24 cellular contexts compared by ENCODE assay signal in genomic region chr9:135695036-135695435, GRCh38. TPM values are rescaled to one million over a fixed set of nuclear protein-coding genes. Genes with fewer than 3 reads are reported as not detected.
DNase-seq lines count a peak whose midpoint lies in the region; ATAC-seq and TF ChIP-seq lines count a peak whose summit lies in the region.
"Had no signal": no experiment of that assay in that cellular context is flagged by ENCODE, and none has a peak within 500 bp of the region (broad histone marks: within the 10 kb centered on the region; RNA-seq: fewer than 3 reads in every experiment).

No MANE protein-coding gene starts in this region.

- H3K27ac ChIP-seq in SJCRH30: peak overlapping the region; percentile 62; the same call in 1 of the 2 replicates
- H3K27ac ChIP-seq in neuronal stem cell (replicated peaks; ENCODE audit: low read length): no peak overlapping the region
- peak overlapping the region; percentile 27 for H3K27ac ChIP-seq in temporal lobe (ENCODE audit: low read depth, low read length)
- H3K27ac ChIP-seq in lower lobe of right lung: no peak overlapping the region
- H3K27ac ChIP-seq: BLaER1 had no signal

- peak overlapping the region; percentile 9 for H3K9ac ChIP-seq in neuronal stem cell (ENCODE audit: low read depth, low read length, poor library complexity)
- H3K9ac ChIP-seq: BLaER1 had no signal

- H2BK15ac ChIP-seq in neuronal stem cell (ENCODE audit: low read length): no peak overlapping the region

- no peaks in the 10 kb centered on the region for H3K9me3 ChIP-seq in SJCRH30 (replicated peaks)
- H3K9me3 ChIP-seq in neuronal stem cell (replicated peaks in 1 of 2; ENCODE audit: control insufficient read depth in 2 of 2, insufficient read depth in 1 of 2, low read depth in 1 of 2, low read length in 2 of 2): peaks cover 0 to 5% of the 10 kb centered on the region in 2 donors
- no peaks in the 10 kb centered on the region for H3K9me3 ChIP-seq in lower lobe of right lung
- H3K9me3 ChIP-seq: BE2C, BLaER1, Caco-2 had no signal

- H3K4me2 ChIP-seq in neuronal stem cell (ENCODE audit: insufficient read depth, low read length, poor library complexity, severe bottlenecking): no peak overlapping the region
- H3K4me2 ChIP-seq: BLaER1 had no signal

- DNase-seq in SJCRH30 (no peak), neuronal stem cell (ENCODE audit: low spot score) (no peak), lower lobe of right lung (no peak), DMS79 (lab: John Stamatoyannopoulos, UW) (no peak)
- DNase-seq: 8988T; ACHN; BE2C; C1 segment of cervical spinal cord; Caco-2; Calu3; CD4-positive, CD25-positive, alpha-beta regulatory T cell; CD8-positive, alpha-beta T cell; DND-41; EL; GDM1 had no signal

- peak overlapping the region; percentile 31 for H3K14ac ChIP-seq in neuronal stem cell (ENCODE audit: low read length)

- peaks cover 2% of the 10 kb centered on the region for H3K79me1 ChIP-seq in neuronal stem cell (ENCODE audit: low read depth, low read length)

- H3K36me3 ChIP-seq in SJCRH30 (no peaks in the 10 kb centered on the region), neuronal stem cell (replicated peaks in 1 of 2; ENCODE audit: control insufficient read depth in 2 of 2, insufficient read depth in 2 of 2, low read length in 2 of 2) (peaks cover 0 to 3% of the 10 kb centered on the region in 2 donors), lower lobe of right lung (no peaks in the 10 kb centered on the region)
- H3K36me3 ChIP-seq: BE2C, BLaER1 had no signal

- H3K4ac ChIP-seq in neuronal stem cell (ENCODE audit: low read length): no peak overlapping the region

- H2BK5ac ChIP-seq in neuronal stem cell (ENCODE audit: low read length): no peak overlapping the region

- no peak overlapping the region for H4K91ac ChIP-seq in neuronal stem cell (ENCODE audit: low read depth, low read length, poor library complexity)

- H2BK120ac ChIP-seq in neuronal stem cell (ENCODE audit: low read depth, low read length): no peak overlapping the region

- H3K4me3 ChIP-seq in SJCRH30 (no peak overlapping the region), neuronal stem cell (ENCODE audit: low read length in 2 of 2) (no peak overlapping the region), lower lobe of right lung (no peak overlapping the region)
- H3K4me3 ChIP-seq: BLaER1, GM12878 had no signal

- intact Hi-C loops in lower lobe of right lung (cut with DNase I): no loop called here

- H2AFZ ChIP-seq in neuronal stem cell (ENCODE audit: low read length): no peak overlapping the region

- H2BK12ac ChIP-seq in neuronal stem cell (ENCODE audit: low read length): peak overlapping the region; percentile 52

- H3K18ac ChIP-seq in neuronal stem cell (ENCODE audit: low read length): peak overlapping the region; percentile 79

- no peak overlapping the region for H3K23ac ChIP-seq in neuronal stem cell (ENCODE audit: low read depth, low read length, poor library complexity)

- no peak for TF ChIP-seq CTCF in lower lobe of right lung (IDR thresholded peaks at IDR 0.05)

- ATAC-seq in lower lobe of right lung (no peak), GM21360 (IDR thresholded peaks at IDR 0.05; ENCODE audit: unreplicated experiment) (no peak)
- ATAC-seq: CD8-positive, alpha-beta T cell; GM12878 had no signal

- H2AK5ac ChIP-seq in neuronal stem cell (ENCODE audit: low read depth, low read length): peak overlapping the region; percentile 95

- no peaks in the 10 kb centered on the region for H3K27me3 ChIP-seq in SJCRH30
- H3K27me3 ChIP-seq in neuronal stem cell (ENCODE audit: control insufficient read depth in 3 of 3, insufficient read depth in 3 of 3, low read depth in 1 of 3, low read length in 3 of 3): peaks cover 0 to 40% (median 3%) of the 10 kb centered on the region in 3 experiments
- no peaks in the 10 kb centered on the region for H3K27me3 ChIP-seq in lower lobe of right lung (ENCODE audit: low read depth)
- H3K27me3 ChIP-seq: BE2C had no signal

- no CpG with 5 or more reads among the region's 16 CpGs for WGBS in neuronal stem cell (ENCODE audit: extremely low coverage in 2 of 2, insufficient read length in 2 of 2, insufficient replicate concordance in 1 of 2), 2 donors

- H3K4me1 ChIP-seq in SJCRH30: peaks cover 27% of the 10 kb centered on the region
- H3K4me1 ChIP-seq in neuronal stem cell (ENCODE audit: control insufficient read depth in 2 of 2, insufficient read depth in 1 of 2, low read depth in 1 of 2, low read length in 2 of 2): peaks cover 0 to 12% of the 10 kb centered on the region in 2 donors
- H3K4me1 ChIP-seq in lower lobe of right lung: no peaks in the 10 kb centered on the region
- H3K4me1 ChIP-seq: BE2C, BLaER1 had no signal

- H4K8ac ChIP-seq in neuronal stem cell (ENCODE audit: low read depth, low read length): no peak overlapping the region

RNA-seq across cellular contexts. Expression of gene SOHLH1, which starts 4.2 kb away (rescaled TPM):
- total RNA-seq in SJCRH30 (2014; rRNA removed; shearing (Covaris generic)): 2.1 and 2.4 TPM in 2 replicates
- polyA plus RNA-seq in neuronal stem cell (2013, experiment 1 of 2): not detected
- polyA plus RNA-seq in neuronal stem cell (2013, experiment 2 of 2): not detected
- total RNA-seq in temporal lobe (not detected), lower lobe of right lung (not detected)
- total RNA-seq: A673; Calu3; CD4-positive, CD25-positive, alpha-beta regulatory T cell; CD8-positive, alpha-beta T cell; Daoy; G401; GM12878 had no signal
- polyA plus RNA-seq: AG04450; CD14-positive monocyte; CD4-positive, CD25-positive, alpha-beta regulatory T cell; GM12878 had no signal

RNA-seq across cellular contexts. Expression of gene KCNT1, which starts 6.9 kb away (rescaled TPM):
- total RNA-seq in SJCRH30 (2014; rRNA removed; shearing (Covaris generic)): 0.33 and 0.51 TPM in 2 replicates
- polyA plus RNA-seq in neuronal stem cell (2013, experiment 1 of 2): 0.10 TPM
- polyA plus RNA-seq in neuronal stem cell (2013, experiment 2 of 2): 0.07 TPM
- total RNA-seq in temporal lobe (3.9 TPM), lower lobe of right lung (0.35 TPM)
- total RNA-seq: A673; Calu3; CD4-positive, CD25-positive, alpha-beta regulatory T cell; CD8-positive, alpha-beta T cell; Daoy; G401; GM12878 had no signal
- polyA plus RNA-seq: AG04450; CD14-positive monocyte; CD4-positive, CD25-positive, alpha-beta regulatory T cell; GM12878 had no signal

RNA-seq across cellular contexts. Expression of gene LCN9, which starts 31.9 kb away (rescaled TPM):
- total RNA-seq in SJCRH30 (2014; rRNA removed; shearing (Covaris generic)): not detected in 2 replicates
- 0.85 TPM for polyA plus RNA-seq in neuronal stem cell (2013, experiment 1 of 2)
- 0.83 TPM for polyA plus RNA-seq in neuronal stem cell (2013, experiment 2 of 2)
- total RNA-seq in temporal lobe: not detected
- not detected for total RNA-seq in lower lobe of right lung
- total RNA-seq: A673; Caco-2; Calu3; CD4-positive, CD25-positive, alpha-beta regulatory T cell; CD8-positive, alpha-beta T cell; Daoy; G401; GM12878 had no signal
- polyA plus RNA-seq: AG04450; CD14-positive monocyte; CD4-positive, CD25-positive, alpha-beta regulatory T cell; GM12878 had no signal

RNA-seq across cellular contexts. Expression of gene GLT6D1, which starts 55.7 kb away (rescaled TPM):
- not detected in 2 replicates for total RNA-seq in SJCRH30 (2014; rRNA removed; shearing (Covaris generic))
- 0.03 TPM for polyA plus RNA-seq in neuronal stem cell (2013, experiment 1 of 2)
- polyA plus RNA-seq in neuronal stem cell (2013, experiment 2 of 2): not detected
- not detected for total RNA-seq in temporal lobe
- not detected for total RNA-seq in lower lobe of right lung
- total RNA-seq: A673; Caco-2; Calu3; CD4-positive, CD25-positive, alpha-beta regulatory T cell; CD8-positive, alpha-beta T cell; Daoy; G401; GM12878 had no signal
- polyA plus RNA-seq: AG04450; CD14-positive monocyte; CD4-positive, CD25-positive, alpha-beta regulatory T cell; GM12878 had no signal

Comparison
In these comparisons a context has a peak if more than half of its experiments do, and no peak if none do; other contexts are left out.
1. H3K27ac ChIP-seq: peak in SJCRH30 (single experiment) and temporal lobe (single experiment); none in neuronal stem cell (single experiment) and lower lobe of right lung (single experiment).